In the genomic region with DNA sequence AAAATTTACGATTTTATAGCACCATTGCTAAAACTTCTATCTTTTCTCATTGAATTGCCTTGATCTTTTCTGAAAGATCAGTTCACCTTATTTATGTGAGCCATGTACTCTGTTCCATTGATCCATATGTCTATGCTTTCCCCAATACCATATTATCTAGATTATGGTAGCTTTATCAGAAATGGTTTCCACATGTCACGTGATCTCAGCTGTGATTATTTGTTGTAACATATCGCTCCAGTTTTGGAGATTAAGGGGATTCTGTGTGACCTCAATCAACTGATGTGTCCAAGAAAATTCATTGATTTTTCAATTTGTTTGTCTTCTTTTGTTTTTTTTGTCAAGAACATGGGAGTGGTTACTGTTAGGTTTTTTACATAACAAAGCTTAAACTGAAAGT, we compare ENCODE assay signal across 35 cellular contexts.
"Had no signal": no experiment of that assay in that cellular context is flagged by ENCODE, and none has a peak within 500 bp of the region (broad histone marks: within the 10 kb centered on the region; RNA-seq: fewer than 3 reads in every experiment).

No MANE protein-coding gene starts in this region.

- H3K36me3 ChIP-seq: MG63 had no signal

- H3K27me3 ChIP-seq: MG63 had no signal

- H3K9me3 ChIP-seq: MG63 had no signal

- H3K4me3 ChIP-seq: MG63 had no signal

- DNase-seq: Kasumi-1, MG63, MM.1S, MV-4-11, NCI-H1048, NCI-H1092, NCI-H1092 treated with DMSO at 0.1 percent for 48 hours, NCI-H1105, NCI-H1105 treated with DMSO at 0.1 percent for 48 hours, NCI-H1417, NCI-H1417 treated with DMSO at 0.1 percent for 48 hours, NCI-H1436, NCI-H1436 treated with DMSO at 0.1 percent for 48 hours, NCI-H146, NCI-H1694, NCI-H1694 treated with DMSO at 0.1 percent for 48 hours, NCI-H187, NCI-H187 treated with DMSO at 0.1 percent for 48 hours, NCI-H1930, NCI-H2029, NCI-H2029 treated with DMSO at 0.1 percent for 48 hours, NCI-H2081, NCI-H2081 treated with DMSO at 0.1 percent for 48 hours, NCI-H2107, NCI-H2171, NCI-H2171 treated with DMSO at 0.1 percent for 48 hours, NCI-H2227 treated with DMSO at 0.1 percent for 48 hours, NCI-H226, NCI-H345, NCI-H446, NCI-H446 treated with DMSO at 0.1 percent for 48 hours, NCI-H510A, NCI-H510A treated with DMSO at 0.1 percent for 48 hours, NCI-H524, NCI-H524 treated with DMSO at 0.1 percent for 48 hours had no signal
